In genomic region chrX:30819080-30819479, GRCh38 we compare ENCODE assay signal across 26 cellular contexts.
"Had no signal": no experiment of that assay in that cellular context is flagged by ENCODE, and none has a peak within 500 bp of the region (broad histone marks: within the 10 kb centered on the region; RNA-seq: fewer than 3 reads in every experiment).

No MANE protein-coding gene starts in this region.

- H3K36me3 ChIP-seq: neutrophil, right lobe of liver, thoracic aorta, tibial nerve, upper lobe of left lung had no signal

- H3K9ac ChIP-seq: parathyroid adenoma had no signal

- H3K79me2 ChIP-seq: parathyroid adenoma had no signal

- H3K27me3 Mint-ChIP-seq: naive B cell; progenitor cell of endocrine pancreas; stimulated activated naive B cell treated with anti-CD40 and anti-IgM and Interleukin-4, amounts not matched to agents 10 μg/mL and 1 μg/mL and 100 μg/mL, for 72 hours; stimulated activated naive CD8-positive, alpha-beta T cell treated with anti-CD3 and anti-CD28 coated beads, Interleukin-15, Interleukin-2, amounts not matched to agents 100 ng/mL and 50 ng/mL, for 24 hours had no signal

- DNase-seq: cortex of kidney; dorsolateral prefrontal cortex; effector CD4-positive, alpha-beta T cell; hypothalamus; mesenchymal stem cell; mucosa of descending colon; naive B cell; right lobe of liver; small intestine; stimulated activated CD4-positive, alpha-beta T cell treated with anti-CD3 and anti-CD28 coated beads, Interleukin-15, amount 100 ng/mL, for 24 hours; stimulated activated CD4-positive, alpha-beta T cell treated with anti-CD3 and anti-CD28 coated beads, Interleukin-2, amount 100 ng/mL, for 48 hours; stimulated activated naive B cell treated with anti-CD40 and anti-IgM and Interleukin-4, amounts not matched to agents 10 μg/mL and 1 μg/mL and 100 μg/mL, for 72 hours; upper lobe of left lung had no signal

- H3K36me3 Mint-ChIP-seq: mesothelial cell of epicardium; naive B cell; natural killer cell treated with Interleukin-12 subunit alpha and Interleukin-12 subunit beta and Interleukin-15 and Interleukin-18, amount 100 ng/mL, for 72 hours; stimulated activated naive B cell treated with anti-CD40 and anti-IgM and Interleukin-4, amounts not matched to agents 10 μg/mL and 1 μg/mL and 100 μg/mL, for 72 hours had no signal

- H3K4me3 ChIP-seq: dorsolateral prefrontal cortex, mucosa of descending colon, right lobe of liver, thoracic aorta, tibial nerve, upper lobe of left lung had no signal

- H3K4me1 ChIP-seq: parathyroid adenoma, right lobe of liver, tibial nerve, upper lobe of left lung had no signal

- FAIRE-seq: frontal cortex, keratinocyte, small intestine, urothelium cell line had no signal

- H3K4me3 Mint-ChIP-seq: mesothelial cell of epicardium; natural killer cell treated with Interleukin-12 subunit alpha and Interleukin-12 subunit beta and Interleukin-15 and Interleukin-18, amount 100 ng/mL, for 72 hours; neural crest cell; stimulated activated naive B cell treated with anti-CD40 and anti-IgM and Interleukin-4, amounts not matched to agents 10 μg/mL and 1 μg/mL and 100 μg/mL, for 72 hours; stimulated activated naive CD8-positive, alpha-beta T cell treated with anti-CD3 and anti-CD28 coated beads, Interleukin-15, Interleukin-2, amounts not matched to agents 100 ng/mL and 50 ng/mL, for 24 hours had no signal

- H2AFZ ChIP-seq: parathyroid adenoma had no signal

- H3K9me3 ChIP-seq: mucosa of descending colon, neutrophil, right lobe of liver, thoracic aorta, tibial nerve, upper lobe of left lung had no signal

- H3K27ac Mint-ChIP-seq: mesothelial cell of epicardium; naive B cell; natural killer cell treated with Interleukin-12 subunit alpha and Interleukin-12 subunit beta and Interleukin-15 and Interleukin-18, amount 100 ng/mL, for 72 hours; progenitor cell of endocrine pancreas; stimulated activated naive B cell treated with anti-CD40 and anti-IgM and Interleukin-4, amounts not matched to agents 10 μg/mL and 1 μg/mL and 100 μg/mL, for 72 hours; stimulated activated naive CD8-positive, alpha-beta T cell treated with anti-CD3 and anti-CD28 coated beads, Interleukin-15, Interleukin-2, amounts not matched to agents 100 ng/mL and 50 ng/mL, for 24 hours had no signal

- H3K27me3 ChIP-seq: neutrophil, right lobe of liver, tibial nerve, upper lobe of left lung had no signal

- H3K27ac ChIP-seq: dorsolateral prefrontal cortex, neutrophil, parathyroid adenoma, right lobe of liver, thoracic aorta, tibial nerve, upper lobe of left lung had no signal

- H3K9me3 Mint-ChIP-seq: natural killer cell treated with Interleukin-12 subunit alpha and Interleukin-12 subunit beta and Interleukin-15 and Interleukin-18, amount 100 ng/mL, for 72 hours; stimulated activated naive CD8-positive, alpha-beta T cell treated with anti-CD3 and anti-CD28 coated beads, Interleukin-15, Interleukin-2, amounts not matched to agents 100 ng/mL and 50 ng/mL, for 24 hours had no signal

- ATAC-seq: left lobe of liver; mucosa of descending colon; natural killer cell treated with Interleukin-12 subunit alpha and Interleukin-12 subunit beta and Interleukin-15 and Interleukin-18, amount 100 ng/mL, for 72 hours; right lobe of liver; stimulated activated naive B cell treated with anti-CD40 and anti-IgM and Interleukin-4, amounts not matched to agents 10 μg/mL and 1 μg/mL and 100 μg/mL, for 72 hours had no signal

- H3K4me1 Mint-ChIP-seq: mesothelial cell of epicardium, neural crest cell had no signal
